Comparison of ENCODE assay signal across 1 cellular context in genomic region chr7:148589640-148590039, GRCh38.
TF ChIP-seq lines count a peak whose summit lies in the region.

No MANE protein-coding gene starts in this region.

TF ChIP-seq in HepG2, 621 proteins besides CTCF, POLR2A, EP300 and RAD21 (continued from another document):
- TF ChIP-seq ZNF704 (CRISPR knock-in tag; IDR thresholded peaks at IDR 0.05; ENCODE audit: borderline replicate concordance) (no peak), ZEB1 (IDR thresholded peaks at IDR 0.05; ENCODE audit: insufficient replicate concordance, low read depth) (no peak)
